In genomic region chr1:31295874-31296485, GRCh38 we compare ENCODE assay signal across 1 cellular context.
TF ChIP-seq lines count a peak whose summit lies in the region.

No MANE protein-coding gene starts in this region.

TF ChIP-seq in K562, 482 proteins besides CTCF, POLR2A, EP300 and RAD21 (continued from another document and continues in another):
- TF ChIP-seq ZNF512 (tag; IDR thresholded peaks at IDR 0.05) (0 out of 2 replicates have a peak, but pooled peaks have one; percentile 54), TEAD4 (IDR thresholded peaks at IDR 0.05; ENCODE audit: low read length) (no peak), TEAD4 (CRISPR knock-in tag; IDR thresholded peaks at IDR 0.05; ENCODE audit: borderline replicate concordance) (no peak), ZNF197 (CRISPR knock-in tag; IDR thresholded peaks at IDR 0.05; ENCODE audit: low read depth) (no peak), SMARCA4 (IDR thresholded peaks at IDR 0.05) (peak; percentile 57; the same call in 1 of the 2 replicates), UBTF (IDR thresholded peaks at IDR 0.05; ENCODE audit: borderline replicate concordance in 1 of 2, low read depth in 2 of 2, low read length in 2 of 2) (no peak), E2F5 (CRISPR knock-in tag; IDR thresholded peaks at IDR 0.05) (no peak), TRIM28 (IDR thresholded peaks at IDR 0.05) (no peak), TEAD1 (CRISPR knock-in tag; IDR thresholded peaks at IDR 0.05) (no peak), GTF2B (IDR thresholded peaks at IDR 0.05; ENCODE audit: extremely low read depth, insufficient read length) (no peak), CCNT2 (IDR thresholded peaks at IDR 0.05; ENCODE audit: borderline replicate concordance, extremely low read depth, insufficient read length, low read depth, low read length) (no peak), SIN3B (IDR thresholded peaks at IDR 0.05; ENCODE audit: low read depth) (no peak), ZBTB34 (CRISPR knock-in tag; IDR thresholded peaks at IDR 0.05) (no peak), XRCC4 (IDR thresholded peaks at IDR 0.05; ENCODE audit: extremely low read depth, insufficient read depth, insufficient read length) (no peak), KAT2B (IDR thresholded peaks at IDR 0.05; ENCODE audit: low read depth, low read length) (no peak), DEAF1 (CRISPR knock-in tag; IDR thresholded peaks at IDR 0.05) (no peak), ZNF589 (CRISPR knock-in tag; IDR thresholded peaks at IDR 0.05; ENCODE audit: low read depth) (no peak), ZBTB9 (CRISPR knock-in tag; IDR thresholded peaks at IDR 0.05) (no peak), ARID2 (IDR thresholded peaks at IDR 0.05) (0 out of 2 replicates have a peak, but pooled peaks have one; percentile 25), SMAD4 (CRISPR knock-in tag; conservative IDR thresholded peaks at IDR 0.05) (0 out of 2 replicates have a peak, but pooled peaks have one; percentile 54), CBX2 (IDR thresholded peaks at IDR 0.05; ENCODE audit: insufficient read depth, low read length, poor library complexity, severe bottlenecking) (no peak), SNIP1 (IDR thresholded peaks at IDR 0.05; ENCODE audit: low read depth) (no peak), ZBTB49 (CRISPR knock-in tag; IDR thresholded peaks at IDR 0.05; ENCODE audit: borderline replicate concordance) (0 out of 2 replicates have a peak, but pooled peaks have one; percentile 12), ZFP36 (IDR thresholded peaks at IDR 0.05; ENCODE audit: low read depth, low read length, partially characterized antibody) (no peak), EZH2 (IDR thresholded peaks at IDR 0.05; ENCODE audit: borderline replicate concordance, low read depth, low read length) (no peak), POLR2G (IDR thresholded peaks at IDR 0.05; ENCODE audit: low read depth, low read length) (no peak), POLR2B (IDR thresholded peaks at IDR 0.05; ENCODE audit: low read depth, partially characterized antibody) (no peak), NFYB (IDR thresholded peaks at IDR 0.05; ENCODE audit: extremely low read depth, insufficient read length) (no peak), ZNF75A (CRISPR knock-in tag; IDR thresholded peaks at IDR 0.05) (no peak), FOXA3 (CRISPR knock-in tag; conservative IDR thresholded peaks at IDR 0.05 in 1 of 2, IDR thresholded peaks at IDR 0.05 in 1 of 2) (no peak), TAF15 (IDR thresholded peaks at IDR 0.05; ENCODE audit: low read depth, low read length) (no peak), MCM2 (IDR thresholded peaks at IDR 0.05; ENCODE audit: low read depth) (no peak), CREB3 (tag; conservative IDR thresholded peaks at IDR 0.05; ENCODE audit: low read depth) (no peak), PATZ1 (CRISPR knock-in tag; IDR thresholded peaks at IDR 0.05; ENCODE audit: borderline replicate concordance) (no peak), NRF1 (conservative IDR thresholded peaks at IDR 0.05 in 1 of 2, IDR thresholded peaks at IDR 0.05 in 1 of 2) (no peak), LCOR (CRISPR knock-in tag; IDR thresholded peaks at IDR 0.05) (no peak), TEAD2 (tag; IDR thresholded peaks at IDR 0.05) (no peak), SLC30A9 (CRISPR knock-in tag; IDR thresholded peaks at IDR 0.05) (no peak), PYGO2 (tag; IDR thresholded peaks at IDR 0.05) (no peak), FOXA1 (IDR thresholded peaks at IDR 0.05; ENCODE audit: borderline replicate concordance) (no peak), RAD51 (IDR thresholded peaks at IDR 0.05; ENCODE audit: borderline replicate concordance, low read depth) (0 out of 2 replicates have a peak, but pooled peaks have one; percentile 2), ZNF518B (CRISPR knock-in tag; IDR thresholded peaks at IDR 0.05) (no peak)
